In genomic region chr16:24499193-24499814, GRCh38 we compare ENCODE assay signal across 8 cellular contexts. TPM values are rescaled to one million over a fixed set of nuclear protein-coding genes. Genes with fewer than 3 reads are reported as not detected.
DNase-seq lines count a peak whose midpoint lies in the region; ATAC-seq and TF ChIP-seq lines count a peak whose summit lies in the region.

No MANE protein-coding gene starts in this region.

- TF ChIP-seq CTCF in heart right ventricle (IDR thresholded peaks at IDR 0.05) (peak in 6 of 9 donors; percentile 30 to 46 (median 41)), body of pancreas (IDR thresholded peaks at IDR 0.05) (peak in 2 of 7 experiments; percentile 27 to 28), gastroesophageal sphincter (IDR thresholded peaks at IDR 0.05) (no peak)

- no peak for DNase-seq in heart right ventricle
- no peak for DNase-seq in right cardiac atrium
- DNase-seq in NCI-H2029 (lab: John Stamatoyannopoulos, UW), result peak; percentile 8
- peak in 3 of 4 donors; percentile 15 to 21 (median 20) for DNase-seq in body of pancreas
- DNase-seq in mucosa of gallbladder (ENCODE audit: low spot score), result peak; percentile 21
- no peak for DNase-seq in GOT3 (lab: John Stamatoyannopoulos, UW)

- intact Hi-C loops in heart right ventricle (cut with DNase I) (loop anchor here in 5 of 10 donors (2.0 to 10.0 kb wide), 5 partner anchors 245 to 695 kb away; partner anchors contain the start of gene CACNG3 (in 1 of the 5)), right cardiac atrium (cut with DNase I) (loop anchor here in 1 of 4 donors (10.0 kb wide), 1 partner anchor 65 kb away; no protein-coding TSS in a partner anchor), body of pancreas (cut with DNase I) (no loop called here)

- 16 to 20% methylated on average over 15 of the region's 15 CpGs for WGBS in heart right ventricle, 2 donors
- 23% methylated on average over 15 of the region's 15 CpGs for WGBS in right cardiac atrium
- WGBS in body of pancreas, 2 donors, result 16 to 18% methylated on average over 9 to 15 of the region's 15 CpGs
- 10 to 60% methylated on average over 1 to 6 of the region's 15 CpGs for whole genome bisulfite sequencing in gastroesophageal sphincter (ENCODE audit: low coverage in 1 of 2), 2 donors

- H3K4me3 ChIP-seq in heart right ventricle (no peak overlapping the region), right cardiac atrium (ENCODE audit: low read length) (no peak overlapping the region), body of pancreas (no peak overlapping the region), gastroesophageal sphincter (no peak overlapping the region)

- no peak for TF ChIP-seq POLR2A in body of pancreas (IDR thresholded peaks at IDR 0.05)
- no peak for TF ChIP-seq POLR2A in gastroesophageal sphincter (IDR thresholded peaks at IDR 0.05)

- H3K4me1 ChIP-seq in heart right ventricle (no peaks in the 10 kb centered on the region), right cardiac atrium (ENCODE audit: control insufficient read depth, insufficient read depth, low read length) (no peaks in the 10 kb centered on the region), body of pancreas (no peaks in the 10 kb centered on the region), gastroesophageal sphincter (no peaks in the 10 kb centered on the region)

- ATAC-seq in heart right ventricle (peak in 2 of 8 donors; percentile 30 to 35), right cardiac atrium (no peak), body of pancreas (no peak), HG03439 (IDR thresholded peaks at IDR 0.05; ENCODE audit: unreplicated experiment) (no peak), gastroesophageal sphincter (no peak)

- no peak overlapping the region for H3K27ac ChIP-seq in heart right ventricle
- H3K27ac ChIP-seq in right cardiac atrium (ENCODE audit: low read length), result no peak overlapping the region
- H3K27ac ChIP-seq in body of pancreas, result no peak overlapping the region
- no peak overlapping the region for H3K27ac ChIP-seq in gastroesophageal sphincter

- H3K27me3 ChIP-seq in heart right ventricle (peaks cover 0 to 37% (median 24%) of the 10 kb centered on the region in 7 donors), right cardiac atrium (ENCODE audit: control insufficient read depth, insufficient read depth) (no peaks in the 10 kb centered on the region), body of pancreas (no peaks in the 10 kb centered on the region), gastroesophageal sphincter (peaks cover 22% of the 10 kb centered on the region)

- H3K9me3 ChIP-seq in heart right ventricle (no peaks in the 10 kb centered on the region), right cardiac atrium (ENCODE audit: control insufficient read depth, low read length) (no peaks in the 10 kb centered on the region), body of pancreas (no peaks in the 10 kb centered on the region), gastroesophageal sphincter (peaks cover 0 to 7% (median 0%) of the 10 kb centered on the region in 3 donors)

- H3K36me3 ChIP-seq in heart right ventricle, result no peaks in the 10 kb centered on the region
- H3K36me3 ChIP-seq in body of pancreas (replicated peaks in 1 of 2; ENCODE audit: insufficient read depth in 1 of 2, low read depth in 2 of 2), result no peaks in the 10 kb centered on the region
- H3K36me3 ChIP-seq in gastroesophageal sphincter, result no peaks in the 10 kb centered on the region

- no peak for TF ChIP-seq EP300 in gastroesophageal sphincter (IDR thresholded peaks at IDR 0.05)

RNA-seq across cellular contexts. Expression of gene RBBP6, which starts 40.1 kb away (rescaled TPM):
- total RNA-seq in heart right ventricle (10 to 100 TPM; 26.8 to 50.3 (median 33.1) TPM), right cardiac atrium (10 to 100 TPM; 27.5 to 41.2 (median 33.0) TPM), body of pancreas (10 to 100 TPM; 31.1 to 63.0 TPM), mucosa of gallbladder (39.1 TPM), gastroesophageal sphincter (100 to 1,000 TPM in 1 of 4 donors, 10 to 100 TPM in 3; 46.0 to 134 (median 66.1) TPM)
- polyA plus RNA-seq in heart right ventricle (10 to 100 TPM; 18.9 to 35.8 TPM), right cardiac atrium (26.0 TPM)

Comparison
In these comparisons a context has a peak if more than half of its experiments do, and no peak if none do; other contexts are left out.
1. DNase-seq: peak in NCI-H2029 (single experiment), body of pancreas (3 of 4) and mucosa of gallbladder (single experiment); none in heart right ventricle (0 of 2), right cardiac atrium (0 of 3) and GOT3 (single experiment).
2. CTCF ChIP-seq: peak in heart right ventricle (6 of 9); none in gastroesophageal sphincter (0 of 4).